13 cellular contexts compared by ENCODE assay signal in genomic region chr17:58402047-58402446, GRCh38. TPM values are rescaled to one million over a fixed set of nuclear protein-coding genes. Genes with fewer than 3 reads are reported as not detected.
DNase-seq lines count a peak whose midpoint lies in the region; ATAC-seq and TF ChIP-seq lines count a peak whose summit lies in the region.
"Had no signal": no experiment of that assay in that cellular context is flagged by ENCODE, and none has a peak within 500 bp of the region (broad histone marks: within the 10 kb centered on the region; RNA-seq: fewer than 3 reads in every experiment).

No MANE protein-coding gene starts in this region.

- peaks cover 8% of the 10 kb centered on the region for H3K4me1 Mint-ChIP-seq in activated CD8-positive, alpha-beta memory T cell treated with anti-CD3 and anti-CD28 coated beads, Interleukin-2, amount 10 ng/mL, durations not matched to agents 7 days and 5 days
- peaks cover 36% of the 10 kb centered on the region for H3K4me1 Mint-ChIP-seq in endodermal cell

- no peak overlapping the region for H3K9ac ChIP-seq in endodermal cell (ENCODE audit: extremely low read depth, low read length, poor library complexity, severe bottlenecking)

- no peaks in the 10 kb centered on the region for H3K9me3 Mint-ChIP-seq in activated CD8-positive, alpha-beta memory T cell treated with anti-CD3 and anti-CD28 coated beads, Interleukin-2, amount 10 ng/mL, durations not matched to agents 7 days and 5 days (ENCODE audit: low read depth)
- H3K9me3 Mint-ChIP-seq in endodermal cell = no peaks in the 10 kb centered on the region

- in situ Hi-C loops in SK-MEL-5 (cut with HindIII; ENCODE audit: low pct_unique_long_range_greater_than_20kb, low sequenced_read_pairs) = no loop called here

- no peaks in the 10 kb centered on the region for H3K27me3 ChIP-seq in endodermal cell (ENCODE audit: control insufficient read depth, insufficient read depth, low read length, poor library complexity, severe bottlenecking)

- H3K36me3 Mint-ChIP-seq in activated CD8-positive, alpha-beta memory T cell treated with anti-CD3 and anti-CD28 coated beads, Interleukin-2, amount 10 ng/mL, durations not matched to agents 7 days and 5 days = no peaks in the 10 kb centered on the region
- H3K36me3 Mint-ChIP-seq in endodermal cell (ENCODE audit: low read depth) = no peaks in the 10 kb centered on the region

- intact Hi-C loops in sciatic nerve (cut with DNase I) = no loop called here

- CTCF ChIA-PET in activated CD8-positive, alpha-beta memory T cell treated with anti-CD3 and anti-CD28 coated beads, Interleukin-2, amount 10 ng/mL, durations not matched to agents 7 days and 5 days (lab: Charles Lee) = no interaction called here

- H3K27me3 Mint-ChIP-seq in activated CD8-positive, alpha-beta memory T cell treated with anti-CD3 and anti-CD28 coated beads, Interleukin-2, amount 10 ng/mL, durations not matched to agents 7 days and 5 days = peaks cover 2% of the 10 kb centered on the region
- peaks cover 39% of the 10 kb centered on the region for H3K27me3 Mint-ChIP-seq in endodermal cell (ENCODE audit: insufficient read depth)

- H3K9me3 ChIP-seq in endodermal cell (ENCODE audit: control insufficient read depth, low read length) = no peaks in the 10 kb centered on the region
- H3K9me3 ChIP-seq: mucosa of descending colon had no signal

- peak; percentile 47 for DNase-seq in activated CD8-positive, alpha-beta memory T cell treated with anti-CD3 and anti-CD28 coated beads, Interleukin-2, amount 10 ng/mL, durations not matched to agents 7 days and 5 days
- no peak for DNase-seq in activated CD8-positive, alpha-beta memory T cell treated with anti-CD3 and anti-CD28 coated beads, Interleukin-2, amount 50 U/mL, for 4 hours
- peak; percentile 97 for DNase-seq in SK-MEL-5 (ENCODE audit: low read depth, low spot score)
- no peak for DNase-seq in endodermal cell
- DNase-seq in stromal cell of bone marrow (ENCODE audit: low read depth) = peak; percentile 11
- DNase-seq in sciatic nerve (ENCODE audit: low spot score) = no peak
- no peak for DNase-seq in GM10266 (ENCODE audit: extremely low spot score)
- DNase-seq: activated gamma-delta T cell, NCI-H1092 treated with DMSO at 0.1 percent for 48 hours, right cardiac atrium had no signal

- H3K4me3 Mint-ChIP-seq in activated CD8-positive, alpha-beta memory T cell treated with anti-CD3 and anti-CD28 coated beads, Interleukin-2, amount 10 ng/mL, durations not matched to agents 7 days and 5 days = no peak overlapping the region
- H3K4me3 Mint-ChIP-seq in endodermal cell = no peak overlapping the region

- ATAC-seq in activated CD8-positive, alpha-beta memory T cell treated with anti-CD3 and anti-CD28 coated beads, Interleukin-2, amount 10 ng/mL, durations not matched to agents 7 days and 5 days = peak; percentile 61
- ATAC-seq in sciatic nerve (no peak), HG02938 (IDR thresholded peaks at IDR 0.05; ENCODE audit: unreplicated experiment) (no peak)
- ATAC-seq: right cardiac atrium had no signal

- H3K4me1 ChIP-seq in endodermal cell (ENCODE audit: control insufficient read depth, insufficient read depth, low read length) = peaks cover 19% of the 10 kb centered on the region

- no peak overlapping the region for H3K4me3 ChIP-seq in endodermal cell (ENCODE audit: low read length)
- H3K4me3 ChIP-seq: mucosa of descending colon had no signal

- peak overlapping the region; percentile 86 for H3K27ac ChIP-seq in endodermal cell (ENCODE audit: low read depth, low read length)

- TF ChIP-seq CTCF in endodermal cell (conservative IDR thresholded peaks at IDR 0.05) = no peak
- no peak for TF ChIP-seq CTCF in GM10266 (IDR thresholded peaks at IDR 0.05; ENCODE audit: control insufficient read depth, insufficient read depth, low read depth, missing control alignments)

- H3K27ac Mint-ChIP-seq in activated CD8-positive, alpha-beta memory T cell treated with anti-CD3 and anti-CD28 coated beads, Interleukin-2, amount 10 ng/mL, durations not matched to agents 7 days and 5 days = no peak overlapping the region
- peak overlapping the region; percentile 84 for H3K27ac Mint-ChIP-seq in endodermal cell

- no peaks in the 10 kb centered on the region for H3K36me3 ChIP-seq in endodermal cell (ENCODE audit: control insufficient read depth, insufficient read depth, low read length)

RNA-seq across cellular contexts. Expression of gene RNF43, which starts 15.3 kb away (rescaled TPM):
- total RNA-seq in activated CD8-positive, alpha-beta memory T cell treated with anti-CD3 and anti-CD28 coated beads, Interleukin-2, amount 10 ng/mL, durations not matched to agents 7 days and 5 days = under 1 TPM; 0.23 to 0.52 TPM
- 5.2 and 5.6 TPM in 2 replicates for total RNA-seq in SK-MEL-5 (2014; rRNA removed; shearing (Covaris generic))
- polyA plus RNA-seq in SK-MEL-5 (2015; cell fraction: cytosol; rRNA removed) = 17.8 and 23.7 TPM in 2 replicates
- polyA plus RNA-seq in SK-MEL-5 (2015; cell fraction: nucleus; rRNA removed) = 11.9 and 15.5 TPM in 2 replicates
- total RNA-seq in endodermal cell (1 to 10 TPM; 3.2 to 4.1 TPM), sciatic nerve (0.67 TPM)
- polyA plus RNA-seq in endodermal cell (2013, experiment 1 of 2) = 4.1 TPM
- polyA plus RNA-seq in endodermal cell (2013, experiment 2 of 2) = 3.4 TPM
- total RNA-seq: G401 had no signal

RNA-seq across cellular contexts. Expression of gene SUPT4H1, which starts 50.0 kb away (rescaled TPM):
- total RNA-seq in activated CD8-positive, alpha-beta memory T cell treated with anti-CD3 and anti-CD28 coated beads, Interleukin-2, amount 10 ng/mL, durations not matched to agents 7 days and 5 days = 100 to 1,000 TPM in 1 of 2 experiments, 10 to 100 TPM in 1; 63.3 to 127 TPM
- 102 and 118 TPM in 2 replicates for total RNA-seq in SK-MEL-5 (2014; rRNA removed; shearing (Covaris generic))
- 95.9 and 113 TPM in 2 replicates for polyA plus RNA-seq in SK-MEL-5 (2015; cell fraction: cytosol; rRNA removed)
- polyA plus RNA-seq in SK-MEL-5 (2015; cell fraction: nucleus; rRNA removed) = 13.8 and 16.9 TPM in 2 replicates
- 10 to 100 TPM; 97.2 to 98.8 TPM for total RNA-seq in endodermal cell
- 87.0 TPM for polyA plus RNA-seq in endodermal cell (2013, experiment 1 of 2)
- polyA plus RNA-seq in endodermal cell (2013, experiment 2 of 2) = 73.6 TPM
- total RNA-seq in sciatic nerve = 62.2 TPM

Comparison
In these comparisons a context has a peak if more than half of its experiments do, and no peak if none do; other contexts are left out.
1. DNase-seq: peak in activated CD8-positive, alpha-beta memory T cell treated with anti-CD3 and anti-CD28 coated beads, Interleukin-2, amount 10 ng/mL, durations not matched to agents 7 days and 5 days (single experiment), SK-MEL-5 (single experiment) and stromal cell of bone marrow (single experiment); none in activated CD8-positive, alpha-beta memory T cell treated with anti-CD3 and anti-CD28 coated beads, Interleukin-2, amount 50 U/mL, for 4 hours (single experiment), endodermal cell (single experiment), sciatic nerve (single experiment) and GM10266 (single experiment).